8 cellular contexts compared by ENCODE assay signal in the genomic region with DNA sequence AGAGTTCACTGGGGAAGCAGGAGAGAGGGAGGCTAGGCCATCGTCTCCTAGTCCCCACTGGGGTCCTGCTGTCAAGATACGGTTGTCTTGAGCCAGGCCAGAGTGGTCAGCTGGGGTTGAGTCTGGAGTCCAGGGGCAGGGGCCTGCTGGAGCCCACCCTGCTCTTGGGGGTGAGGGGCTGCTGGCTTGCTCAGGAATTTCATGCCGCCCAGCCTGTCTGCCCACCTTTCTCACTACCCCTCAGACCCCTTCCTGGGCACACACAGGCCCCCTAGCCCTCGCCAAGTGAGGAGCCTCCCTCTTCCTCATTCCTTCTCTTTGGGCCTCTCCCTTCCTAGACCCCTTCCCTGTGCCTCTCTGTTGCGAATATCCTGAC. TPM values are rescaled to one million over a fixed set of nuclear protein-coding genes. Genes with fewer than 3 reads are reported as not detected.
DNase-seq lines count a peak whose midpoint lies in the region; ATAC-seq lines count a peak whose summit lies in the region.

No MANE protein-coding gene starts in this region.

- ATAC-seq in GM18861 (IDR thresholded peaks at IDR 0.05; ENCODE audit: unreplicated experiment): no peak

- H3K9me3 ChIP-seq in iPS-18a (ENCODE audit: control insufficient read depth, low read depth, low read length) (no peaks in the 10 kb centered on the region), subcutaneous abdominal adipose tissue (ENCODE audit: control insufficient read depth in 5 of 5, low read length in 5 of 5) (no peaks in the 10 kb centered on the region)

- peaks cover 24% of the 10 kb centered on the region for H3K4me1 Mint-ChIP-seq in activated CD4-positive, alpha-beta T cell treated with anti-CD3 and anti-CD28 coated beads, Interleukin-2, amount 10 ng/mL, durations not matched to agents 24 days and 14 days
- peaks cover 15% of the 10 kb centered on the region for H3K4me1 Mint-ChIP-seq in activated T-helper 2 cell treated with anti-CD3 and anti-CD28 coated beads, Interferon-gamma antibody, Interleukin-2, Interleukin-4, amounts not matched to agents 10 μg/mL and 5 μg/mL and 100 μg/mL, durations not matched to agents 14 hours and 24 hours and 36 hours (ENCODE audit: low read depth)

- intact Hi-C loops in activated CD4-positive, alpha-beta T cell treated with anti-CD3 and anti-CD28 coated beads, Interleukin-2, amount 10 ng/mL, durations not matched to agents 24 days and 14 days (cut with micrococcal nuclease): loop anchor here (5.0 kb wide), 3 partner anchors 95 to 595 kb away; partner anchors contain the start of genes ATP6V0C, ECI1 and SRRM2
- intact Hi-C loops in activated T-helper 2 cell treated with anti-CD3 and anti-CD28 coated beads, Interferon-gamma antibody, Interleukin-2, Interleukin-4, amounts not matched to agents 10 μg/mL and 5 μg/mL and 100 μg/mL, durations not matched to agents 14 hours and 24 hours and 36 hours (cut with micrococcal nuclease): loop anchor here (10.0 kb wide), 1 partner anchor 358 kb away; the partner anchor contains the start of gene ATP6V0C

- no peaks in the 10 kb centered on the region for H3K27me3 Mint-ChIP-seq in activated CD4-positive, alpha-beta T cell treated with anti-CD3 and anti-CD28 coated beads, Interleukin-2, amount 10 ng/mL, durations not matched to agents 24 days and 14 days
- H3K27me3 Mint-ChIP-seq in activated T-helper 2 cell treated with anti-CD3 and anti-CD28 coated beads, Interferon-gamma antibody, Interleukin-2, Interleukin-4, amounts not matched to agents 10 μg/mL and 5 μg/mL and 100 μg/mL, durations not matched to agents 14 hours and 24 hours and 36 hours (ENCODE audit: low read depth): no peaks in the 10 kb centered on the region

- H3K4me3 ChIP-seq in iPS-18a (ENCODE audit: low read length) (peak overlapping the region; percentile 98), subcutaneous abdominal adipose tissue (ENCODE audit: low read depth in 1 of 5, low read length in 5 of 5) (peak overlapping the region; percentile 75 to 86 (median 81))

- no peak for DNase-seq in activated CD4-positive, alpha-beta T cell treated with anti-CD3 and anti-CD28 coated beads, Interleukin-2, amount 10 ng/mL, durations not matched to agents 24 days and 14 days
- DNase-seq in activated CD4-positive, alpha-beta T cell treated with anti-CD3 and anti-CD28 coated beads, Interleukin-2, amount 50 U/mL, for 1 hour: no peak
- DNase-seq in activated T-helper 2 cell treated with anti-CD3 and anti-CD28 coated beads, Interferon-gamma antibody, Interleukin-2, Interleukin-4, amounts not matched to agents 10 μg/mL and 5 μg/mL and 100 μg/mL, durations not matched to agents 14 hours and 24 hours and 36 hours (ENCODE audit: low spot score): no peak
- DNase-seq in HPDE6-E6E7 (ENCODE audit: extremely low spot score): no peak
- DNase-seq in ureter (ENCODE audit: low spot score): no peak

- peak overlapping the region; percentile 92 for H3K4me3 Mint-ChIP-seq in activated CD4-positive, alpha-beta T cell treated with anti-CD3 and anti-CD28 coated beads, Interleukin-2, amount 10 ng/mL, durations not matched to agents 24 days and 14 days
- peak overlapping the region; percentile 92 for H3K4me3 Mint-ChIP-seq in activated T-helper 2 cell treated with anti-CD3 and anti-CD28 coated beads, Interferon-gamma antibody, Interleukin-2, Interleukin-4, amounts not matched to agents 10 μg/mL and 5 μg/mL and 100 μg/mL, durations not matched to agents 14 hours and 24 hours and 36 hours (ENCODE audit: low read depth)

- peak overlapping the region; percentile 94 for H3K27ac Mint-ChIP-seq in activated CD4-positive, alpha-beta T cell treated with anti-CD3 and anti-CD28 coated beads, Interleukin-2, amount 10 ng/mL, durations not matched to agents 24 days and 14 days
- H3K27ac Mint-ChIP-seq in activated T-helper 2 cell treated with anti-CD3 and anti-CD28 coated beads, Interferon-gamma antibody, Interleukin-2, Interleukin-4, amounts not matched to agents 10 μg/mL and 5 μg/mL and 100 μg/mL, durations not matched to agents 14 hours and 24 hours and 36 hours: no peak overlapping the region

- H3K27ac ChIP-seq in iPS-18a (ENCODE audit: low read length) (no peak overlapping the region), subcutaneous abdominal adipose tissue (ENCODE audit: low read depth, low read length) (no peak overlapping the region)

- H3K4me1 ChIP-seq in iPS-18a (ENCODE audit: control insufficient read depth, low read depth, low read length) (peaks cover 13% of the 10 kb centered on the region), subcutaneous abdominal adipose tissue (ENCODE audit: control insufficient read depth in 5 of 5, insufficient read depth in 5 of 5, low read length in 5 of 5) (peaks cover 8 to 91% (median 83%) of the 10 kb centered on the region in 5 donors)

- H3K27me3 ChIP-seq in iPS-18a (ENCODE audit: control insufficient read depth, insufficient read depth, low read length) (no peaks in the 10 kb centered on the region), subcutaneous abdominal adipose tissue (ENCODE audit: control insufficient read depth in 5 of 5, insufficient read depth in 4 of 5, low read length in 5 of 5) (no peaks in the 10 kb centered on the region)

- H3K9me3 Mint-ChIP-seq in activated CD4-positive, alpha-beta T cell treated with anti-CD3 and anti-CD28 coated beads, Interleukin-2, amount 10 ng/mL, durations not matched to agents 24 days and 14 days: no peaks in the 10 kb centered on the region
- H3K9me3 Mint-ChIP-seq in activated T-helper 2 cell treated with anti-CD3 and anti-CD28 coated beads, Interferon-gamma antibody, Interleukin-2, Interleukin-4, amounts not matched to agents 10 μg/mL and 5 μg/mL and 100 μg/mL, durations not matched to agents 14 hours and 24 hours and 36 hours: no peaks in the 10 kb centered on the region

- H3K9ac ChIP-seq in iPS-18a (ENCODE audit: low read length) (no peak overlapping the region), subcutaneous abdominal adipose tissue (ENCODE audit: low read length in 5 of 5) (peak overlapping the region in 3 of 5 donors; percentile 17 to 84 (median 51))

- H3K36me3 ChIP-seq in iPS-18a (ENCODE audit: control insufficient read depth, low read depth, low read length) (peaks cover 18% of the 10 kb centered on the region), subcutaneous abdominal adipose tissue (ENCODE audit: control insufficient read depth in 5 of 5, insufficient read depth in 5 of 5, low read length in 5 of 5) (peaks cover 0 to 4% (median under 1%) of the 10 kb centered on the region in 5 donors)

- H3K36me3 Mint-ChIP-seq in activated CD4-positive, alpha-beta T cell treated with anti-CD3 and anti-CD28 coated beads, Interleukin-2, amount 10 ng/mL, durations not matched to agents 24 days and 14 days (ENCODE audit: low read depth): peaks cover 39% of the 10 kb centered on the region
- peaks cover 39% of the 10 kb centered on the region for H3K36me3 Mint-ChIP-seq in activated T-helper 2 cell treated with anti-CD3 and anti-CD28 coated beads, Interferon-gamma antibody, Interleukin-2, Interleukin-4, amounts not matched to agents 10 μg/mL and 5 μg/mL and 100 μg/mL, durations not matched to agents 14 hours and 24 hours and 36 hours (ENCODE audit: low read depth)

RNA-seq across cellular contexts. Expression of gene TRAF7, which starts 1.3 kb away (rescaled TPM):
- total RNA-seq in activated CD4-positive, alpha-beta T cell treated with anti-CD3 and anti-CD28 coated beads, Interleukin-2, amount 10 ng/mL, durations not matched to agents 24 days and 14 days: 68.7 and 80.3 TPM in 2 replicates
- 69.8 and 70.7 TPM in 2 replicates for total RNA-seq in activated T-helper 2 cell treated with anti-CD3 and anti-CD28 coated beads, Interferon-gamma antibody, Interleukin-2, Interleukin-4, amounts not matched to agents 10 μg/mL and 5 μg/mL and 100 μg/mL, durations not matched to agents 14 hours and 24 hours and 36 hours
- total RNA-seq in ureter: 76.2 TPM

RNA-seq across cellular contexts. Expression of gene RAB26, which starts 8.4 kb away (rescaled TPM):
- total RNA-seq in activated CD4-positive, alpha-beta T cell treated with anti-CD3 and anti-CD28 coated beads, Interleukin-2, amount 10 ng/mL, durations not matched to agents 24 days and 14 days: 0.83 and 1.0 TPM in 2 replicates
- total RNA-seq in activated T-helper 2 cell treated with anti-CD3 and anti-CD28 coated beads, Interferon-gamma antibody, Interleukin-2, Interleukin-4, amounts not matched to agents 10 μg/mL and 5 μg/mL and 100 μg/mL, durations not matched to agents 14 hours and 24 hours and 36 hours: 0.46 and 0.59 TPM in 2 replicates
- total RNA-seq in ureter: 0.83 TPM

RNA-seq across cellular contexts. Expression of gene PKD1, which starts 21.1 kb away (rescaled TPM):
- 91.4 and 93.3 TPM in 2 replicates for total RNA-seq in activated CD4-positive, alpha-beta T cell treated with anti-CD3 and anti-CD28 coated beads, Interleukin-2, amount 10 ng/mL, durations not matched to agents 24 days and 14 days
- 86.9 and 94.4 TPM in 2 replicates for total RNA-seq in activated T-helper 2 cell treated with anti-CD3 and anti-CD28 coated beads, Interferon-gamma antibody, Interleukin-2, Interleukin-4, amounts not matched to agents 10 μg/mL and 5 μg/mL and 100 μg/mL, durations not matched to agents 14 hours and 24 hours and 36 hours
- 165 TPM for total RNA-seq in ureter

RNA-seq across cellular contexts. Expression of gene CASKIN1, which starts 39.6 kb away (rescaled TPM):
- 2.2 and 2.3 TPM in 2 replicates for total RNA-seq in activated CD4-positive, alpha-beta T cell treated with anti-CD3 and anti-CD28 coated beads, Interleukin-2, amount 10 ng/mL, durations not matched to agents 24 days and 14 days
- 0.48 and 1.0 TPM in 2 replicates for total RNA-seq in activated T-helper 2 cell treated with anti-CD3 and anti-CD28 coated beads, Interferon-gamma antibody, Interleukin-2, Interleukin-4, amounts not matched to agents 10 μg/mL and 5 μg/mL and 100 μg/mL, durations not matched to agents 14 hours and 24 hours and 36 hours
- total RNA-seq in ureter: 0.05 TPM

RNA-seq across cellular contexts. Expression of gene MLST8, which starts 48.4 kb away (rescaled TPM):
- 65.2 and 70.3 TPM in 2 replicates for total RNA-seq in activated CD4-positive, alpha-beta T cell treated with anti-CD3 and anti-CD28 coated beads, Interleukin-2, amount 10 ng/mL, durations not matched to agents 24 days and 14 days
- 54.3 and 56.4 TPM in 2 replicates for total RNA-seq in activated T-helper 2 cell treated with anti-CD3 and anti-CD28 coated beads, Interferon-gamma antibody, Interleukin-2, Interleukin-4, amounts not matched to agents 10 μg/mL and 5 μg/mL and 100 μg/mL, durations not matched to agents 14 hours and 24 hours and 36 hours
- 37.0 TPM for total RNA-seq in ureter
